Comparison of ENCODE assay signal across 16 cellular contexts in the genomic region with DNA sequence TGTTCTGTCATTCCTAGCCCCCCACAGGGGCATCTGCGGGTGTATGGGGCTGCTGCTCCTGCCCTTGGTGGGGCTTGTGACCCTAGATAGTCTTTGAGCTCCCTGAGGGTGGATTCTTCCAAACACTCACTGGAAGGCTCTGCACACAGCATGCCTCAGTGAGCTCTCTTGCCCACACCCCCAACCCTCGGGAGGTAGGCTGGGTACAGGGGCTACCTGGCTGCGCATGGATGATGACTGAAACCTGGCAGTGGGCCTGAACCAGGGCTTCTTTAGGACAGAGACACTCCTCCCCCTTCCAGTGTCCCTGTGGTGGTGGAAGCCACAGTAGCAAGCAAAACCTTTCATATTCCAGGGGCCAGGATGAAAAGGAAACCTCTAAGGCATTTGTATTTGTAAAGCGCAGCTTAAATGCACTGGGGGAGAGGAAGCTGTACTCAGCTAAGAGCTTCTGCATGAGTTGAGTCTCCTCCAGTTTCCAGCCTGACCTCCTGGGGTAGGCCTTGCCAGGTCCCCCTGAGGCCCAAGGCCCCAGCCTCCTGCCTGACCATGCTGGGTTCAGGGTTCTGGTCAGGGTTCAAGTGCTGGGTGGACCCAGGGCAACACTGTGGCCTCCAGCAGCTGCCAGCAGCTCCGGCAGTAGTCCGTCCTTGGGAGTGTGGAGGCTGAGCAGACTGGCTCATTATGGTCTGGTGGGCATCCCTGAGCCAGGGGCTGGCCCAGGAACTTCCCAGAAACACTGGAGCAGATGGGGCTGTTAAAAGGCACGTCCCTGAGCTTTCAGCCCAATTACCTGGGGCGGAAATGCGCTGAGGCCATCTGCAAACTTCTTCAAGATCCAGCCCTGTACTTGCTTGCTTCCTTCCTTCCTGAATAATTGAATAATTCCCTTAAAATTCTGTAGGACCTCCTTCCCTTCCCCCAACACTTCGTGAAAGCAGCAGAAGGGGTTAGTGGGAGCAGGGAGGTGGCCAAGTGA.
DNase-seq lines count a peak whose midpoint lies in the region; ATAC-seq and TF ChIP-seq lines count a peak whose summit lies in the region.
"Had no signal": no experiment of that assay in that cellular context is flagged by ENCODE, and none has a peak within 500 bp of the region (broad histone marks: within the 10 kb centered on the region; RNA-seq: fewer than 3 reads in every experiment).

No MANE protein-coding gene starts in this region.

- H3K36me3 Mint-ChIP-seq in endodermal cell (ENCODE audit: low read depth): no peaks in the 10 kb centered on the region

- no peaks in the 10 kb centered on the region for H3K27me3 ChIP-seq in HUES64 (ENCODE audit: insufficient read depth, low read length)
- no peaks in the 10 kb centered on the region for H3K27me3 ChIP-seq in endodermal cell (ENCODE audit: control insufficient read depth, insufficient read depth, low read length, poor library complexity, severe bottlenecking)
- H3K27me3 ChIP-seq: brain microvascular endothelial cell had no signal

- H3K4me3 Mint-ChIP-seq in endodermal cell: no peak overlapping the region
- H3K4me3 Mint-ChIP-seq: activated CD4-positive, alpha-beta T cell treated with anti-CD3 and anti-CD28 coated beads, Interleukin-2, amount 10 ng/mL, durations not matched to agents 7 days and 5 days had no signal

- DNase-seq in NCI-H82 (lab: John Stamatoyannopoulos, UW) (peak; percentile 60), NCI-H82 treated with DMSO at 0.1 percent for 48 hours (lab: John Stamatoyannopoulos, UW; ENCODE audit: unreplicated experiment) (no peak), endodermal cell (peak; percentile 75), retina (peak; percentile 44), hippocampal formation (lab: John Stamatoyannopoulos, UW) (no peak), left lobe of liver (ENCODE audit: low spot score) (no peak)
- DNase-seq: activated CD4-positive, alpha-beta T cell treated with anti-CD3 and anti-CD28 coated beads, Interleukin-2, amount 10 ng/mL, durations not matched to agents 7 days and 5 days; brain microvascular endothelial cell; left lung; NCI-H1417; NCI-H748 treated with DMSO at 0.1 percent for 48 hours; stimulated activated CD8-positive, alpha-beta memory T cell treated with anti-CD3 and anti-CD28 coated beads, Interleukin-4, amount 100 ng/mL, for 48 hours had no signal

- H3K9me3 ChIP-seq in HUES64 (ENCODE audit: insufficient read depth, low read depth, low read length): no peaks in the 10 kb centered on the region
- no peaks in the 10 kb centered on the region for H3K9me3 ChIP-seq in endodermal cell (ENCODE audit: control insufficient read depth, low read length)
- H3K9me3 ChIP-seq: left lung had no signal

- H3K36me3 ChIP-seq in HUES64 (ENCODE audit: insufficient read depth, low read length) (no peaks in the 10 kb centered on the region), endodermal cell (ENCODE audit: control insufficient read depth, insufficient read depth, low read length) (no peaks in the 10 kb centered on the region)
- H3K36me3 ChIP-seq: brain microvascular endothelial cell, left lung had no signal

- no peaks in the 10 kb centered on the region for H3K27me3 Mint-ChIP-seq in endodermal cell (ENCODE audit: insufficient read depth)
- H3K27me3 Mint-ChIP-seq: activated CD4-positive, alpha-beta T cell treated with anti-CD3 and anti-CD28 coated beads, Interleukin-2, amount 10 ng/mL, durations not matched to agents 7 days and 5 days had no signal

- H3K4me1 ChIP-seq in HUES64 (ENCODE audit: insufficient read depth, low read length) (peaks cover 42% of the 10 kb centered on the region), endodermal cell (ENCODE audit: control insufficient read depth, insufficient read depth, low read length) (no peaks in the 10 kb centered on the region)

- TF ChIP-seq CTCF in endodermal cell (conservative IDR thresholded peaks at IDR 0.05): no peak

- no peaks in the 10 kb centered on the region for H3K9me3 Mint-ChIP-seq in endodermal cell
- H3K9me3 Mint-ChIP-seq: activated CD4-positive, alpha-beta T cell treated with anti-CD3 and anti-CD28 coated beads, Interleukin-2, amount 10 ng/mL, durations not matched to agents 7 days and 5 days had no signal

- peak overlapping the region; percentile 49 for H3K27ac Mint-ChIP-seq in endodermal cell
- H3K27ac Mint-ChIP-seq: activated CD4-positive, alpha-beta T cell treated with anti-CD3 and anti-CD28 coated beads, Interleukin-2, amount 10 ng/mL, durations not matched to agents 7 days and 5 days had no signal

- peaks cover 14% of the 10 kb centered on the region for H3K4me1 Mint-ChIP-seq in endodermal cell

- WGBS in HUES64: 43% methylated on average over 10 of the region's 10 CpGs
- 77 to 78% methylated on average over 6 to 10 of the region's 10 CpGs for WGBS in endodermal cell (ENCODE audit: insufficient coverage in 1 of 2, insufficient read length in 1 of 2), 2 experiments

- ATAC-seq in GM19023 (IDR thresholded peaks at IDR 0.05; ENCODE audit: unreplicated experiment): no peak
- ATAC-seq in left lobe of liver: no peak
- ATAC-seq: left lung had no signal

- peak overlapping the region; percentile 87 for H3K27ac ChIP-seq in HUES64 (ENCODE audit: low read depth, low read length)
- no peak overlapping the region for H3K27ac ChIP-seq in endodermal cell (ENCODE audit: low read depth, low read length)
- H3K27ac ChIP-seq: 22Rv1, brain microvascular endothelial cell, left lung had no signal

- peak overlapping the region; percentile 48 for H3K9ac ChIP-seq in HUES64 (ENCODE audit: low read depth, low read length)
- no peak overlapping the region for H3K9ac ChIP-seq in endodermal cell (ENCODE audit: extremely low read depth, low read length, poor library complexity, severe bottlenecking)

- no peak overlapping the region for H3K4me3 ChIP-seq in HUES64 (ENCODE audit: low read length)
- H3K4me3 ChIP-seq in endodermal cell (ENCODE audit: low read length): no peak overlapping the region
- H3K4me3 ChIP-seq: coronary artery, left lung had no signal

Comparison
In these comparisons a context has a peak if more than half of its experiments do, and no peak if none do; other contexts are left out.
1. DNase-seq: peak in NCI-H82 (single experiment), endodermal cell (single experiment) and retina (single experiment); none in NCI-H82 treated with DMSO at 0.1 percent for 48 hours (single experiment), hippocampal formation (0 of 2) and left lobe of liver (single experiment).